Comparison of ENCODE assay signal across 18 cellular contexts in the genomic region with DNA sequence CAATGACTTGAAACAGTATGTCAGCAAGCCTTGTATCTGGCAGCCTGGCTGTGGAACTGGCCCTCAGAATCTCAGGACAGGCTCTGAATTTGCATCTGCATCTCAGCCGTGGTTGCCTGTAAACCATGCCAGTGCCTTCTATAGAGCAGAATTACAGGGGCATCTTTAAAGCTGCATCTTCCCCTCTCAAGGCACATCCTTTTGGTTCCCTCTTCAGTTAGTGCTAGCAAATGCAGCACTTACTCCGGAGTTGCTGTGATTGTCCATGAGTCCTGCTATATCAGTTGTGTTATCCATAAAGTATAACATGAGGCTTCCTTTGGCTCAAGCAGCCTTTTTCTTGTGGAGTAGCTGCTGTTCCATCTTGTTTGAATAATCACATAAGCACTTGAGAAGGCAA. TPM values are rescaled to one million over a fixed set of nuclear protein-coding genes. Genes with fewer than 3 reads are reported as not detected.
A peak's percentile ranks its signal among the peaks of the same experiment; 100 is the strongest.
DNase-seq lines count a peak whose midpoint lies in the region; ATAC-seq, FAIRE-seq and TF ChIP-seq lines count a peak whose summit lies in the region.
"Had no signal": no experiment of that assay in that cellular context is flagged by ENCODE, and none has a peak within 500 bp of the region (broad histone marks: within the 10 kb centered on the region; RNA-seq: fewer than 3 reads in every experiment).

No MANE protein-coding gene starts in this region.

- H3K4me3 Mint-ChIP-seq in endothelial cell (ENCODE audit: unreplicated experiment), result peak overlapping the region; percentile 71
- H3K4me3 Mint-ChIP-seq: B cell; CD8-positive, alpha-beta T cell; H9 had no signal

- H3K27ac Mint-ChIP-seq in endothelial cell (ENCODE audit: unreplicated experiment), result no peak overlapping the region
- H3K27ac Mint-ChIP-seq: B cell; CD8-positive, alpha-beta T cell; H9 had no signal

- peaks cover 60% of the 10 kb centered on the region for H3K36me3 Mint-ChIP-seq in endothelial cell (ENCODE audit: low read depth, unreplicated experiment)
- H3K36me3 Mint-ChIP-seq: CD8-positive, alpha-beta T cell had no signal

- peak; percentile 6 for DNase-seq in Right ventricle myocardium superior
- DNase-seq in Right ventricle myocardium inferior (ENCODE audit: missing footprints), result no peak
- DNase-seq in OCI-M1 (lab: John Stamatoyannopoulos, UW), result peak; percentile 3
- no peak for DNase-seq in endothelial cell (ENCODE audit: low spot score)
- DNase-seq in GM12892 (ENCODE audit: insufficient read length), result no peak
- DNase-seq: Calu3; CD8-positive, alpha-beta T cell; DND-41; EL; H9 had no signal

- no peak for FAIRE-seq in GM12892 (lab: Jason Lieb, UNC)
- FAIRE-seq: GM19239, H1 had no signal

- intact Hi-C loops in Right ventricle myocardium superior (cut with DNase I), result no loop called here
- intact Hi-C loops in Right ventricle myocardium inferior (cut with DNase I), result no loop called here

- no peak for TF ChIP-seq POLR2A in GM12892 (IDR thresholded peaks at IDR 0.05; ENCODE audit: low read depth, low read length)

- H3K9me3 Mint-ChIP-seq in endothelial cell (ENCODE audit: unreplicated experiment), result no peaks in the 10 kb centered on the region

- no peak for TF ChIP-seq CTCF in endothelial cell (IDR thresholded peaks at IDR 0.05; ENCODE audit: unreplicated experiment)

- peaks cover 7% of the 10 kb centered on the region for H3K27me3 Mint-ChIP-seq in endothelial cell (ENCODE audit: unreplicated experiment)
- H3K27me3 Mint-ChIP-seq: B cell had no signal

- ATAC-seq in Right ventricle myocardium superior (ENCODE audit: poor library complexity), result no peak
- ATAC-seq in Right ventricle myocardium inferior, result no peak
- ATAC-seq in HG02588 (IDR thresholded peaks at IDR 0.05; ENCODE audit: unreplicated experiment), result no peak
- ATAC-seq: CD8-positive, alpha-beta T cell; GM12878 had no signal

- H3K4me1 Mint-ChIP-seq in endothelial cell (ENCODE audit: unreplicated experiment), result peaks cover 3% of the 10 kb centered on the region

RNA-seq across cellular contexts. Expression of gene PARVG, which starts 53.9 kb away (rescaled TPM):
- total RNA-seq in Right ventricle myocardium superior (3.5 TPM), Right ventricle myocardium inferior (3.1 TPM), endothelial cell (ENCODE audit: unreplicated experiment) (0.90 TPM)
- 44.4 TPM for polyA plus RNA-seq in GM12892 (2012; ENCODE audit: missing spikeins)
- total RNA-seq: A172, Calu3, G401, HT-29 had no signal

Comparison
In these comparisons a context has a peak if more than half of its experiments do, and no peak if none do; other contexts are left out.
1. DNase-seq: peak in Right ventricle myocardium superior (single experiment) and OCI-M1 (single experiment); none in Right ventricle myocardium inferior (single experiment), endothelial cell (single experiment) and GM12892 (single experiment).